Comparison of ENCODE assay signal across 1 cellular context in genomic region chr16:66376114-66376513, GRCh38.
TF ChIP-seq lines count a peak whose summit lies in the region.

No MANE protein-coding gene starts in this region.

TF ChIP-seq in SK-N-SH treated with all-trans-retinoic acid at 6 μM for 48 hours, 23 proteins besides CTCF, POLR2A, EP300 and RAD21 (continued from another document):
- no peak for TF ChIP-seq PATZ1 (CRISPR knock-in tag; IDR thresholded peaks at IDR 0.05; ENCODE audit: borderline replicate concordance)
- TF ChIP-seq TOX (CRISPR knock-in tag; IDR thresholded peaks at IDR 0.05; ENCODE audit: borderline replicate concordance) = no peak
- TF ChIP-seq ZNF70 (CRISPR knock-in tag; IDR thresholded peaks at IDR 0.05) = no peak
- no peak for TF ChIP-seq ZFP30 (CRISPR knock-in tag; IDR thresholded peaks at IDR 0.05)
- no peak for TF ChIP-seq ZFP3 (CRISPR knock-in tag; IDR thresholded peaks at IDR 0.05)
- TF ChIP-seq CREB5 (CRISPR knock-in tag; IDR thresholded peaks at IDR 0.05; ENCODE audit: low read depth) = no peak
